Comparison of ENCODE assay signal across 2 cellular contexts in genomic region chr18:58407263-58407648, GRCh38.
TF ChIP-seq lines count a peak whose summit lies in the region.

No MANE protein-coding gene starts in this region.

TF ChIP-seq in HepG2, 621 proteins besides CTCF, POLR2A, EP300 and RAD21 (continued from another document and continues in another):
- TF ChIP-seq, protein P1, sequence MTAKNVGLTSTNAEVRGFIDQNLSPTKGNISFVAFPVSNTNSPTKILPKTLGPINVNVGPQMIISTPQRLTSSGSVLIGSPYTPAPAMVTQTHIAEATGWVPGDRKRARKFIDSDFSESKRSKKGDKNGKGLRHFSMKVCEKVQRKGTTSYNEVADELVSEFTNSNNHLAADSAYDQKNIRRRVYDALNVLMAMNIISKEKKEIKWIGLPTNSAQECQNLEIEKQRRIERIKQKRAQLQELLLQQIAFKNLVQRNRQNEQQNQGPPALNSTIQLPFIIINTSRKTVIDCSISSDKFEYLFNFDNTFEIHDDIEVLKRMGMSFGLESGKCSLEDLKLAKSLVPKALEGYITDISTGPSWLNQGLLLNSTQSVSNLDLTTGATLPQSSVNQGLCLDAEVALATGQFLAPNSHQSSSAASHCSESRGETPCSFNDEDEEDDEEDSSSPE (CRISPR knock-in tag; IDR thresholded peaks at IDR 0.05) = no peak
- TF ChIP-seq NFYB (CRISPR knock-in tag; IDR thresholded peaks at IDR 0.05) (no peak), PHF8 (CRISPR knock-in tag; IDR thresholded peaks at IDR 0.05) (no peak; the same call in 1 of the 2 replicates), TSC22D2 (CRISPR knock-in tag; IDR thresholded peaks at IDR 0.05; ENCODE audit: borderline replicate concordance) (no peak), RAD51 (IDR thresholded peaks at IDR 0.05; ENCODE audit: borderline replicate concordance) (no peak), RELA (CRISPR knock-in tag; IDR thresholded peaks at IDR 0.05) (0 out of 2 replicates have a peak, but pooled peaks have one; percentile 40), IKZF4 (CRISPR knock-in tag; IDR thresholded peaks at IDR 0.05; ENCODE audit: borderline replicate concordance, low read depth, not compliant biosample characterization) (no peak), ZC3H4 (CRISPR knock-in tag; IDR thresholded peaks at IDR 0.05; ENCODE audit: borderline replicate concordance) (peak; percentile 63), SOX13 (IDR thresholded peaks at IDR 0.05) (no peak), SOX13 (CRISPR knock-in tag; conservative IDR thresholded peaks at IDR 0.05 in 1 of 2, IDR thresholded peaks at IDR 0.05 in 1 of 2) (peak in 1 of 2 experiments; percentile 20; a peak in 1 of 4 replicates), ZNF3 (CRISPR knock-in tag; IDR thresholded peaks at IDR 0.05) (no peak), ZNF816 (CRISPR knock-in tag; IDR thresholded peaks at IDR 0.05; ENCODE audit: borderline replicate concordance) (peak; percentile 90; the same call in 1 of the 2 replicates), BCL6 (CRISPR knock-in tag; IDR thresholded peaks at IDR 0.05) (peak; percentile 85), ZNF44 (CRISPR knock-in tag; IDR thresholded peaks at IDR 0.05) (0 out of 2 replicates have a peak, but pooled peaks have one; percentile 36), ZNF83 (CRISPR knock-in tag; IDR thresholded peaks at IDR 0.05; ENCODE audit: borderline replicate concordance) (no peak), ZNF615 (CRISPR knock-in tag; IDR thresholded peaks at IDR 0.05; ENCODE audit: borderline replicate concordance) (no peak), SIX1 (CRISPR knock-in tag; IDR thresholded peaks at IDR 0.05; ENCODE audit: borderline replicate concordance) (no peak), XRCC5 (optimal IDR thresholded peaks at IDR 0.05; ENCODE audit: low read length) (no peak), ETS1 (CRISPR knock-in tag; IDR thresholded peaks at IDR 0.05) (no peak), KLF9 (CRISPR knock-in tag; IDR thresholded peaks at IDR 0.05; ENCODE audit: low read depth) (no peak), CCDC6 (CRISPR knock-in tag; IDR thresholded peaks at IDR 0.05) (no peak), ZNF335 (CRISPR knock-in tag; IDR thresholded peaks at IDR 0.05) (peak; percentile 40; the same call in 1 of the 2 replicates), SIN3A (IDR thresholded peaks at IDR 0.05; ENCODE audit: borderline replicate concordance, low read depth, low read length) (no peak), FOXC1 (CRISPR knock-in tag; IDR thresholded peaks at IDR 0.05; ENCODE audit: borderline replicate concordance) (no peak), DRAP1 (CRISPR knock-in tag; IDR thresholded peaks at IDR 0.05) (0 out of 2 replicates have a peak, but pooled peaks have one; percentile 39), ARNT2 (CRISPR knock-in tag; IDR thresholded peaks at IDR 0.05; ENCODE audit: low read depth) (peak; percentile 67; the same call in 1 of the 2 replicates), REL (CRISPR knock-in tag; conservative IDR thresholded peaks at IDR 0.05) (no peak), ZNF790 (CRISPR knock-in tag; IDR thresholded peaks at IDR 0.05; ENCODE audit: borderline replicate concordance) (no peak), TCF7L2 (IDR thresholded peaks at IDR 0.05; ENCODE audit: low read depth, low read length) (no peak), ARNT (IDR thresholded peaks at IDR 0.05) (no peak), GATAD1 (CRISPR knock-in tag; IDR thresholded peaks at IDR 0.05) (no peak), ZNF232 (CRISPR knock-in tag; IDR thresholded peaks at IDR 0.05; ENCODE audit: borderline replicate concordance) (peak; percentile 52; the same call in 1 of the 2 replicates), ZFYVE20 (CRISPR knock-in tag; IDR thresholded peaks at IDR 0.05; ENCODE audit: borderline replicate concordance, low read depth) (no peak), ZNF619 (CRISPR knock-in tag; IDR thresholded peaks at IDR 0.05) (0 out of 2 replicates have a peak, but pooled peaks have one; percentile 28), ZNF10 (CRISPR knock-in tag; IDR thresholded peaks at IDR 0.05; ENCODE audit: borderline replicate concordance, low read depth) (no peak), ZNF556 (CRISPR knock-in tag; IDR thresholded peaks at IDR 0.05; ENCODE audit: borderline replicate concordance) (no peak), TOPORS (CRISPR knock-in tag; IDR thresholded peaks at IDR 0.05) (no peak), GATAD2A (CRISPR knock-in tag; IDR thresholded peaks at IDR 0.05) (peak; percentile 68), ZFP36L1 (CRISPR knock-in tag; IDR thresholded peaks at IDR 0.05) (no peak), FUBP1 (CRISPR knock-in tag; IDR thresholded peaks at IDR 0.05; ENCODE audit: borderline replicate concordance) (no peak)

TF ChIP-seq in SK-N-SH, 30 proteins besides CTCF, POLR2A, EP300 and RAD21 (continued from another document):
- TF ChIP-seq, protein P2, sequence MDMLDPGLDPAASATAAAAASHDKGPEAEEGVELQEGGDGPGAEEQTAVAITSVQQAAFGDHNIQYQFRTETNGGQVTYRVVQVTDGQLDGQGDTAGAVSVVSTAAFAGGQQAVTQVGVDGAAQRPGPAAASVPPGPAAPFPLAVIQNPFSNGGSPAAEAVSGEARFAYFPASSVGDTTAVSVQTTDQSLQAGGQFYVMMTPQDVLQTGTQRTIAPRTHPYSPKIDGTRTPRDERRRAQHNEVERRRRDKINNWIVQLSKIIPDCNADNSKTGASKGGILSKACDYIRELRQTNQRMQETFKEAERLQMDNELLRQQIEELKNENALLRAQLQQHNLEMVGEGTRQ (IDR thresholded peaks at IDR 0.05; ENCODE audit: borderline replicate concordance, low read depth, low read length) = no peak
- no peak for TF ChIP-seq REST (IDR thresholded peaks at IDR 0.05; ENCODE audit: low read depth, low read length)
- no peak for TF ChIP-seq FOXM1 (IDR thresholded peaks at IDR 0.05; ENCODE audit: low read depth)
- no peak for TF ChIP-seq YY1 (IDR thresholded peaks at IDR 0.05; ENCODE audit: low read depth)
- no peak for TF ChIP-seq IRF3 (IDR thresholded peaks at IDR 0.05; ENCODE audit: low read depth, low read length)
- TF ChIP-seq EZH2phosphoT487 (IDR thresholded peaks at IDR 0.05; ENCODE audit: borderline replicate concordance, low read depth) = no peak
TF ChIP-seq in SK-N-SH: peak in this region for 0.
